In the genomic region with DNA sequence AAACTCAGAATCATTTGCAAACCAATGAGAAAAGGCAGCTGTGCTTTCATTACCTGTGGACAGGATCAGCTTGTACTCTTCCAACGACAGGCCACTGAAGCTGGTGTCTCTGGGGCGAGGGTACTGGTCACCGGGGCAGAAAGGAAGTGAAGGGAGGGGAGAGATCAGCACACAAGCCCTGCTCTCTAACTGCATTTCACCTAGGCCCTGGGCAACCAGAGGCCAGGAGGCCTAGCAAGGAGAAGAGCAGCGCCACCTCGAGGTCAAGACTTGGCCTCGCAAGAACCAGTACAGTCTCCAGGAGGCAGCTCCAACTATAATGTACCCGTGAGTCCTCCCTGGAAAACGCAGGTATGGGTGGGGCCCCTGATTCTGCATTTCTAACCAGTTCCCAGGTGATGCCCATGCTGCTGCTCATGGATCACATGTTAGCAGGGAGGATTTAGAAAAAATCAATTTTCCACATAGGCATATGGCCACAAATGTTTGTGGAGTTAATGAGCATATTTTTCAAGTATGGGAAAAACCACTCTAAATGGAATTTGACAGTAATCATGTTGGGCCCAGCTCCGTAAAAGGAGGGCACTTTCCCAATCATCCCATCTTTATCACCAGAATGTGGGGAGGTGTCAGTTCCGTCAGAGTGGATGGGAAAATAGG, we compare ENCODE assay signal across 7 cellular contexts. TPM values are rescaled to one million over a fixed set of nuclear protein-coding genes. Genes with fewer than 3 reads are reported as not detected.
A peak's percentile ranks its signal among the peaks of the same experiment; 100 is the strongest.
DNase-seq lines count a peak whose midpoint lies in the region; ATAC-seq and TF ChIP-seq lines count a peak whose summit lies in the region.

No MANE protein-coding gene starts in this region.

- BruUV-seq in Panc1 (replicated peaks; lab: Mats Ljungman, UMichigan), result no TSS peak

- peaks cover 76% of the 10 kb centered on the region for H3K36me3 Mint-ChIP-seq in activated T-helper 17 cell treated with anti-CD3 and anti-CD28 coated beads, Interleukin-2, amount 50 U/mL, for 72 hours (ENCODE audit: low read depth)

- H3K27ac ChIP-seq in Panc1 (ENCODE audit: low read length), result peak overlapping the region; percentile 11; the same call in 1 of the 2 replicates

- no peaks in the 10 kb centered on the region for H3K9me3 Mint-ChIP-seq in activated T-helper 17 cell treated with anti-CD3 and anti-CD28 coated beads, Interleukin-2, amount 50 U/mL, for 72 hours

- H3K4me1 Mint-ChIP-seq in activated T-helper 17 cell treated with anti-CD3 and anti-CD28 coated beads, Interleukin-2, amount 50 U/mL, for 72 hours, result peaks cover 41% of the 10 kb centered on the region

- no peaks in the 10 kb centered on the region for H3K27me3 Mint-ChIP-seq in activated T-helper 17 cell treated with anti-CD3 and anti-CD28 coated beads, Interleukin-2, amount 50 U/mL, for 72 hours

- peaks cover 17% of the 10 kb centered on the region for H3K4me1 ChIP-seq in Panc1 (ENCODE audit: control insufficient read depth, insufficient read depth, low read length)

- TF ChIP-seq CTCF in GM12865 (IDR thresholded peaks at IDR 0.05; ENCODE audit: insufficient read depth, low read depth, low read length, missing control alignments) (peak; percentile 83), Panc1 (IDR thresholded peaks at IDR 0.05) (peak; percentile 92)

- DNase-seq in GM12865 (ENCODE audit: low read depth) (peak; percentile 86), Panc1 (ENCODE audit: low read depth, low spot score) (peak; percentile 61), germinal center (ENCODE audit: low spot score) (peak; percentile 78), renal cortical epithelial cell (ENCODE audit: low read depth) (peak; percentile 63)

- peak overlapping the region; percentile 77 for H3K27ac Mint-ChIP-seq in activated T-helper 17 cell treated with anti-CD3 and anti-CD28 coated beads, Interleukin-2, amount 50 U/mL, for 72 hours

- intact Hi-C loops in Panc1 (cut with micrococcal nuclease; ENCODE audit: unreplicated experiment), result loop anchor here (2.0 kb wide), 1 partner anchor 112 kb away; no protein-coding TSS in a partner anchor

- no peak overlapping the region for H3K4me3 ChIP-seq in GM12865 (ENCODE audit: low read depth, low read length)
- H3K4me3 ChIP-seq in Panc1 (ENCODE audit: low read depth in 2 of 2, low read length in 2 of 2), result no peak overlapping the region

- H3K27me3 ChIP-seq in Panc1 (ENCODE audit: control insufficient read depth, insufficient read depth, low read length), result no peaks in the 10 kb centered on the region

- H3K4me3 Mint-ChIP-seq in activated T-helper 17 cell treated with anti-CD3 and anti-CD28 coated beads, Interleukin-2, amount 50 U/mL, for 72 hours, result peak overlapping the region; percentile 48

- in situ Hi-C loops in Panc1 (cut with HindIII; ENCODE audit: low pct_unique_long_range_greater_than_20kb, low sequenced_read_pairs), result no loop called here

- POLR2A ChIA-PET in Panc1 (lab: Charles Lee), result no interaction called here

- peaks cover 7% of the 10 kb centered on the region; the same call in 1 of the 2 replicates for H3K36me3 ChIP-seq in Panc1 (ENCODE audit: control insufficient read depth, insufficient read depth, low read length)

- peak; percentile 67 for ATAC-seq in HG03280 (IDR thresholded peaks at IDR 0.05; ENCODE audit: unreplicated experiment)
- peak; percentile 76 for ATAC-seq in Panc1
- ATAC-seq in activated T-helper 17 cell treated with anti-CD3 and anti-CD28 coated beads, Interleukin-2, amount 50 U/mL, for 72 hours (replicated peaks), result peak; percentile 88
- no peak for ATAC-seq in HG03135 (IDR thresholded peaks at IDR 0.05; ENCODE audit: unreplicated experiment)

- CTCF ChIA-PET in Panc1 (lab: Charles Lee), result interaction anchor here (0.6 to 1.4 kb wide), 9 partner anchors 10 to 441 kb away, joined by 3 to 6 read pairs (median 4); partner anchors contain the start of gene UQCC2

- H3K9me3 ChIP-seq in Panc1 (ENCODE audit: control insufficient read depth, insufficient read depth, low read depth, low read length), result no peaks in the 10 kb centered on the region

RNA-seq across cellular contexts. Expression of gene UQCC2, which starts 11.0 kb away (rescaled TPM):
- total RNA-seq in Panc1 (2021; ENCODE audit: unreplicated experiment) (135 TPM), renal cortical epithelial cell (10.5 and 40.5 TPM in 2 replicates)
- polyA plus RNA-seq in Panc1 (2012; ENCODE audit: insufficient read length), result 173 TPM
- total RNA-seq in activated T-helper 17 cell treated with anti-CD3 and anti-CD28 coated beads, Interleukin-2, amount 50 U/mL, for 72 hours, result 100 to 1,000 TPM in 1 of 2 donors, 10 to 100 TPM in 1; 65.5 to 112 TPM

RNA-seq across cellular contexts. Expression of gene IP6K3, which starts 46.2 kb away (rescaled TPM):
- total RNA-seq in Panc1 (2021; ENCODE audit: unreplicated experiment), result not detected
- polyA plus RNA-seq in Panc1 (2012; ENCODE audit: insufficient read length), result not detected
- total RNA-seq in activated T-helper 17 cell treated with anti-CD3 and anti-CD28 coated beads, Interleukin-2, amount 50 U/mL, for 72 hours, result not detected
- 2.9 and 3.0 TPM in 2 replicates for total RNA-seq in renal cortical epithelial cell
